Comparison of ENCODE assay signal across 12 cellular contexts in genomic region chr6:7156666-7157278, GRCh38. TPM values are rescaled to one million over a fixed set of nuclear protein-coding genes. Genes with fewer than 3 reads are reported as not detected.
DNase-seq lines count a peak whose midpoint lies in the region; ATAC-seq, FAIRE-seq and TF ChIP-seq lines count a peak whose summit lies in the region.
"Had no signal": no experiment of that assay in that cellular context is flagged by ENCODE, and none has a peak within 500 bp of the region (broad histone marks: within the 10 kb centered on the region; RNA-seq: fewer than 3 reads in every experiment).

No MANE protein-coding gene starts in this region.

- H3K4me1 ChIP-seq in right cardiac atrium (ENCODE audit: control insufficient read depth, insufficient read depth, low read length) (peaks cover 25% of the 10 kb centered on the region), lung (ENCODE audit: control insufficient read depth in 2 of 2, insufficient read depth in 2 of 2, low read length in 2 of 2) (peaks cover 13 to 41% of the 10 kb centered on the region in 2 donors)

- FAIRE-seq in urothelium cell line (lab: Jason Lieb, UNC), result no peak

- H3K27ac ChIP-seq in right cardiac atrium (ENCODE audit: low read length), result peak overlapping the region; percentile 4
- peak overlapping the region; percentile 17 to 61 for H3K27ac ChIP-seq in lung (ENCODE audit: low read depth in 1 of 2, low read length in 1 of 2)
- H3K27ac ChIP-seq: parathyroid adenoma had no signal

- no peaks in the 10 kb centered on the region for H3K36me3 Mint-ChIP-seq in WTC11
- no peaks in the 10 kb centered on the region for H3K36me3 Mint-ChIP-seq in activated T-cell treated with anti-CD3 and anti-CD28 coated beads, Interleukin-2, amount 50 U/mL, for 72 hours (ENCODE audit: insufficient read depth in 2 of 2)

- H3K27me3 Mint-ChIP-seq in WTC11 (ENCODE audit: low read depth), result no peaks in the 10 kb centered on the region
- no peaks in the 10 kb centered on the region for H3K27me3 Mint-ChIP-seq in activated T-cell treated with anti-CD3 and anti-CD28 coated beads, Interleukin-2, amount 50 U/mL, for 72 hours (ENCODE audit: low read depth)

- CTCF ChIA-PET in WTC11 (lab: Charles Lee), result interaction anchor here (0.9 kb wide), 1 partner anchor 10 kb away, joined by 4 read pairs; no protein-coding TSS in a partner anchor

- intact Hi-C loops in right cardiac atrium (cut with DNase I), result no loop called here
- intact Hi-C loops in cardiac septum (cut with DNase I), result no loop called here

- peak overlapping the region; percentile 92 for H3K27ac Mint-ChIP-seq in WTC11
- H3K27ac Mint-ChIP-seq in activated T-cell treated with anti-CD3 and anti-CD28 coated beads, Interleukin-2, amount 50 U/mL, for 72 hours, result no peak overlapping the region

- H3K4me3 ChIP-seq in right cardiac atrium (ENCODE audit: low read length) (no peak overlapping the region), lung (no peak overlapping the region)

- H3K4me3 Mint-ChIP-seq in WTC11, result no peak overlapping the region
- peak overlapping the region in 1 of 2 donors; percentile 66 for H3K4me3 Mint-ChIP-seq in activated T-cell treated with anti-CD3 and anti-CD28 coated beads, Interleukin-2, amount 50 U/mL, for 72 hours

- POLR2A ChIA-PET in WTC11 (lab: Charles Lee), result interaction anchor here (0.6 to 1.0 kb wide), 3 partner anchors 10 to 169 kb away, joined by 3 to 4 read pairs (median 3); no protein-coding TSS in a partner anchor

- no peaks in the 10 kb centered on the region for H3K9me3 Mint-ChIP-seq in WTC11
- H3K9me3 Mint-ChIP-seq in activated T-cell treated with anti-CD3 and anti-CD28 coated beads, Interleukin-2, amount 50 U/mL, for 72 hours, result no peaks in the 10 kb centered on the region

- H3K27me3 ChIP-seq in right cardiac atrium (ENCODE audit: control insufficient read depth, insufficient read depth) (no peaks in the 10 kb centered on the region), lung (ENCODE audit: control insufficient read depth, insufficient read depth) (no peaks in the 10 kb centered on the region)

- H3K9me3 ChIP-seq in right cardiac atrium (ENCODE audit: control insufficient read depth, low read length), result no peaks in the 10 kb centered on the region
- H3K9me3 ChIP-seq in lung (ENCODE audit: control insufficient read depth in 2 of 2, insufficient read depth in 1 of 2, low read length in 1 of 2), result no peaks in the 10 kb centered on the region

- DNase-seq in right cardiac atrium (no peak), cardiac septum (ENCODE audit: low spot score) (no peak), WTC11 (ENCODE audit: low spot score) (no peak), lung (ENCODE audit: low spot score) (peak; percentile 70), urothelium cell line (ENCODE audit: low spot score) (peak; percentile 29), NCI-H1105 (lab: John Stamatoyannopoulos, UW) (no peak)
- DNase-seq in activated T-cell treated with anti-CD3 and anti-CD28 coated beads, Interleukin-2, amount 50 U/mL, for 72 hours, result no peak
- DNase-seq: activated T-cell treated with anti-CD3 and anti-CD28 coated beads, Interleukin-2, amount 50 U/mL, for 1 hour; erythroblast; stimulated activated naive CD4-positive, alpha-beta T cell treated with Interleukin-2 at 50 U/mL for 16 hours had no signal

- TF ChIP-seq CTCF in WTC11 (IDR thresholded peaks at IDR 0.05), result no peak
- no peak for TF ChIP-seq CTCF in lung (IDR thresholded peaks at IDR 0.05; ENCODE audit: control extremely low read depth, extremely low read depth)

- ATAC-seq in right cardiac atrium, result no peak
- no peak for ATAC-seq in WTC11
- ATAC-seq in lung (ENCODE audit: insufficient read depth, low FRiP score), result peak; percentile 43
- ATAC-seq in HG03175 (IDR thresholded peaks at IDR 0.05; ENCODE audit: unreplicated experiment), result no peak
- no peak for ATAC-seq in activated T-cell treated with anti-CD3 and anti-CD28 coated beads, Interleukin-2, amount 50 U/mL, for 72 hours (replicated peaks in 1 of 2)

- 68% methylated on average over 11 of the region's 11 CpGs for WGBS in right cardiac atrium
- WGBS in lung, 2 donors, result 49 to 70% methylated on average over 11 of the region's 11 CpGs

- peaks cover 83% of the 10 kb centered on the region for H3K4me1 Mint-ChIP-seq in WTC11
- H3K4me1 Mint-ChIP-seq in activated T-cell treated with anti-CD3 and anti-CD28 coated beads, Interleukin-2, amount 50 U/mL, for 72 hours (ENCODE audit: low read depth), result peaks cover 89% of the 10 kb centered on the region

- peaks cover 0 to 1% of the 10 kb centered on the region in 2 donors for H3K36me3 ChIP-seq in lung (ENCODE audit: control insufficient read depth in 2 of 2, insufficient read depth in 2 of 2, low read length in 2 of 2)

TF ChIP-seq in WTC11, 78 proteins besides CTCF, POLR2A, EP300 and RAD21:
- TF ChIP-seq E2F4 (CRISPR knock-in tag; IDR thresholded peaks at IDR 0.05; ENCODE audit: borderline replicate concordance, low read depth), result no peak
- no peak for TF ChIP-seq FOXJ3 (CRISPR knock-in tag; IDR thresholded peaks at IDR 0.05; ENCODE audit: borderline replicate concordance)
- TF ChIP-seq IRF1 (CRISPR knock-in tag; IDR thresholded peaks at IDR 0.05), result no peak
- TF ChIP-seq ERG (CRISPR knock-in tag; IDR thresholded peaks at IDR 0.05), result no peak
- TF ChIP-seq PREB (CRISPR knock-in tag; IDR thresholded peaks at IDR 0.05; ENCODE audit: borderline replicate concordance), result no peak
- TF ChIP-seq NFYB (CRISPR knock-in tag; conservative IDR thresholded peaks at IDR 0.05; ENCODE audit: low read depth), result no peak
- no peak for TF ChIP-seq RORB (CRISPR knock-in tag; IDR thresholded peaks at IDR 0.05)
- TF ChIP-seq NFE2L1 (CRISPR knock-in tag; IDR thresholded peaks at IDR 0.05), result no peak
- TF ChIP-seq ETV6 (CRISPR knock-in tag; IDR thresholded peaks at IDR 0.05), result no peak

RNA-seq across cellular contexts. Expression of gene RREB1, which starts 49.0 kb away (rescaled TPM):
- 10 to 100 TPM; 35.3 to 40.4 (median 38.0) TPM for total RNA-seq in right cardiac atrium
- 7.8 TPM for polyA plus RNA-seq in right cardiac atrium
- total RNA-seq in cardiac septum, result 27.8 TPM
- total RNA-seq in WTC11 (2021), result 38.5 to 39.4 TPM (median 39.4 TPM) in 3 replicates
- total RNA-seq in lung, result 10 to 100 TPM; 50.7 to 54.7 TPM
- polyA plus RNA-seq in lung, result 10 to 100 TPM in 1 of 2 donors, 1 to 10 TPM in 1; 8.9 to 11.5 TPM
- 10 to 100 TPM; 16.0 to 16.4 TPM for total RNA-seq in activated T-cell treated with anti-CD3 and anti-CD28 coated beads, Interleukin-2, amount 50 U/mL, for 72 hours

Comparison
In these comparisons a context has a peak if more than half of its experiments do, and no peak if none do; other contexts are left out.
1. DNase-seq: peak in lung (single experiment) and urothelium cell line (single experiment); none in right cardiac atrium (0 of 3), cardiac septum (single experiment), WTC11 (single experiment), activated T-cell treated with anti-CD3 and anti-CD28 coated beads, Interleukin-2, amount 50 U/mL, for 72 hours (0 of 2) and NCI-H1105 (single experiment).